Comparison of ENCODE assay signal across 27 cellular contexts in genomic region chr17:71601894-71602504, GRCh38.
"Had no signal": no experiment of that assay in that cellular context is flagged by ENCODE, and none has a peak within 500 bp of the region (broad histone marks: within the 10 kb centered on the region; RNA-seq: fewer than 3 reads in every experiment).

No MANE protein-coding gene starts in this region.

- H3K4me3 ChIP-seq: SJCRH30 had no signal

- H3K9me3 ChIP-seq: SJCRH30 had no signal

- ATAC-seq: activated naive CD4-positive, alpha-beta T cell treated with anti-CD3 and anti-CD28 coated beads, Interleukin-2, amount 50 U/mL, for 72 hours; activated naive CD8-positive, alpha-beta T cell treated with anti-CD3 and anti-CD28 coated beads, Interleukin-2, amount 50 U/mL, for 24 hours; activated T-cell treated with anti-CD3 and anti-CD28 coated beads, Interleukin-2, amount 50 U/mL, for 4 hours had no signal

- DNase-seq: activated CD4-positive, alpha-beta memory T cell treated with anti-CD3 and anti-CD28 coated beads for 36 hours; activated CD4-positive, alpha-beta T cell treated with anti-CD3 and anti-CD28 coated beads, Interleukin-2, amount 10 ng/mL, durations not matched to agents 7 days and 5 days; activated CD4-positive, CD25-positive, alpha-beta regulatory T cell; activated CD8-positive, alpha-beta memory T cell treated with anti-CD3 and anti-CD28 coated beads for 24 hours; activated effector memory CD4-positive, alpha-beta T cell treated with anti-CD3 and anti-CD28 coated beads, Interleukin-2, amount 50 U/mL, for 16 hours; activated naive CD4-positive, alpha-beta T cell treated with Interleukin-2 at 50 U/mL for 16 hours; activated naive CD8-positive, alpha-beta T cell treated with anti-CD3 and anti-CD28 coated beads, Interleukin-2, amount 50 U/mL, for 24 hours; activated T-cell treated with anti-CD3 and anti-CD28 coated beads, Interleukin-2, amount 50 U/mL, for 4 hours; amniotic stem cell; MM.1S; NCI-H1105; NCI-H1436; NCI-H1694 treated with DMSO at 0.1 percent for 48 hours; NCI-H2029 treated with DMSO at 0.1 percent for 48 hours; NCI-H345; NCI-H510A; Right ventricle myocardium superior; RPMI8226; SJCRH30; SK-N-SH; T-helper 1 cell had no signal

- H3K4me1 Mint-ChIP-seq: activated CD4-positive, alpha-beta T cell treated with anti-CD3 and anti-CD28 coated beads, Interleukin-2, amount 10 ng/mL, durations not matched to agents 7 days and 5 days; activated naive CD8-positive, alpha-beta T cell treated with anti-CD3 and anti-CD28 coated beads, Interleukin-2, amount 50 U/mL, for 24 hours; central memory CD8-positive, alpha-beta T cell had no signal

- H3K27ac ChIP-seq: KMS-11, SJCRH30, VCaP had no signal

- H3K27me3 ChIP-seq: SJCRH30 had no signal

- H3K36me3 ChIP-seq: SJCRH30 had no signal

- H3K36me3 Mint-ChIP-seq: activated CD4-positive, alpha-beta memory T cell treated with anti-CD3 and anti-CD28 coated beads for 36 hours; activated naive CD4-positive, alpha-beta T cell treated with anti-CD3 and anti-CD28 coated beads, Interleukin-2, amount 50 U/mL, for 72 hours; brain had no signal

- H3K9ac ChIP-seq: KMS-11, SK-N-SH had no signal

- FAIRE-seq: astrocyte had no signal

- H3K27me3 Mint-ChIP-seq: activated CD4-positive, alpha-beta memory T cell treated with anti-CD3 and anti-CD28 coated beads for 36 hours; activated CD4-positive, alpha-beta T cell treated with anti-CD3 and anti-CD28 coated beads, Interleukin-2, amount 10 ng/mL, durations not matched to agents 7 days and 5 days; activated naive CD8-positive, alpha-beta T cell treated with anti-CD3 and anti-CD28 coated beads, Interleukin-2, amount 50 U/mL, for 24 hours; brain; central memory CD8-positive, alpha-beta T cell had no signal

- H3K27ac Mint-ChIP-seq: activated CD4-positive, alpha-beta memory T cell treated with anti-CD3 and anti-CD28 coated beads for 36 hours; activated CD4-positive, alpha-beta T cell treated with anti-CD3 and anti-CD28 coated beads, Interleukin-2, amount 10 ng/mL, durations not matched to agents 7 days and 5 days; activated naive CD4-positive, alpha-beta T cell treated with anti-CD3 and anti-CD28 coated beads, Interleukin-2, amount 50 U/mL, for 72 hours; activated naive CD8-positive, alpha-beta T cell treated with anti-CD3 and anti-CD28 coated beads, Interleukin-2, amount 50 U/mL, for 24 hours; brain had no signal

- H3K4me3 Mint-ChIP-seq: activated CD4-positive, alpha-beta memory T cell treated with anti-CD3 and anti-CD28 coated beads for 36 hours; activated CD4-positive, alpha-beta T cell treated with anti-CD3 and anti-CD28 coated beads, Interleukin-2, amount 10 ng/mL, durations not matched to agents 7 days and 5 days; activated naive CD8-positive, alpha-beta T cell treated with anti-CD3 and anti-CD28 coated beads, Interleukin-2, amount 50 U/mL, for 24 hours; activated T-cell treated with anti-CD3 and anti-CD28 coated beads, Interleukin-2, amount 50 U/mL, for 4 hours; brain; central memory CD8-positive, alpha-beta T cell had no signal

- H3K9me3 Mint-ChIP-seq: activated CD4-positive, alpha-beta memory T cell treated with anti-CD3 and anti-CD28 coated beads for 36 hours; activated naive CD8-positive, alpha-beta T cell treated with anti-CD3 and anti-CD28 coated beads, Interleukin-2, amount 50 U/mL, for 24 hours; activated T-cell treated with anti-CD3 and anti-CD28 coated beads, Interleukin-2, amount 50 U/mL, for 4 hours had no signal
